Comparison of ENCODE assay signal across 11 cellular contexts in genomic region chr17:68733241-68734176, GRCh38.
DNase-seq lines count a peak whose midpoint lies in the region; ATAC-seq and TF ChIP-seq lines count a peak whose summit lies in the region.
"Had no signal": no experiment of that assay in that cellular context is flagged by ENCODE, and none has a peak within 500 bp of the region (broad histone marks: within the 10 kb centered on the region; RNA-seq: fewer than 3 reads in every experiment).

No MANE protein-coding gene starts in this region.

- TF ChIP-seq CTCF in colonic mucosa (IDR thresholded peaks at IDR 0.05) = no peak

- intact Hi-C loops in sciatic nerve (cut with DNase I) = no loop called here
- intact Hi-C loops in colonic mucosa (cut with DNase I) = no loop called here

- H3K9ac ChIP-seq in iPS-15b (ENCODE audit: low read depth, low read length) (peak overlapping the region; percentile 1), colonic mucosa (ENCODE audit: low read depth in 2 of 2, low read length in 2 of 2) (no peak overlapping the region)

- H3K4me3 ChIP-seq in iPS-15b (ENCODE audit: low read depth, low read length) = no peak overlapping the region
- no peak overlapping the region for H3K4me3 ChIP-seq in colonic mucosa

- peak; percentile 73 for ATAC-seq in sciatic nerve
- ATAC-seq in HG02970 (IDR thresholded peaks at IDR 0.05; ENCODE audit: low FRiP score, unreplicated experiment) = no peak
- ATAC-seq in GM18517 (IDR thresholded peaks at IDR 0.05; ENCODE audit: unreplicated experiment) = no peak

- no peaks in the 10 kb centered on the region for H3K36me3 ChIP-seq in iPS-15b (ENCODE audit: control insufficient read depth, insufficient read depth, low read length)
- no peaks in the 10 kb centered on the region for H3K36me3 ChIP-seq in colonic mucosa

- H3K4me1 ChIP-seq in iPS-15b (ENCODE audit: control insufficient read depth, insufficient read depth, low read length) = peaks cover 14% of the 10 kb centered on the region
- no peaks in the 10 kb centered on the region for H3K4me1 ChIP-seq in colonic mucosa

- H3K27ac ChIP-seq in colonic mucosa = no peak overlapping the region
- H3K27ac ChIP-seq: epithelial cell of prostate had no signal

- peak; percentile 9 for DNase-seq in ELR (ENCODE audit: low read depth)
- DNase-seq in astrocyte of the hippocampus (ENCODE audit: low read depth, low spot score) = peak; percentile 23
- DNase-seq in sciatic nerve (ENCODE audit: low spot score) = no peak
- DNase-seq in colonic mucosa = no peak
- DNase-seq in GM19240 (ENCODE audit: insufficient read length, low spot score) = no peak
- DNase-seq: activated CD4-positive, alpha-beta T cell treated with anti-CD3 and anti-CD28 coated beads, Interleukin-2, amount 50 U/mL, for 4 hours; NCI-H2029 had no signal

- H3K9me3 ChIP-seq in iPS-15b (ENCODE audit: control insufficient read depth, insufficient read depth, low read length) (peaks cover 10% of the 10 kb centered on the region), colonic mucosa (no peaks in the 10 kb centered on the region)

- H3K27me3 ChIP-seq in iPS-15b (ENCODE audit: control insufficient read depth, insufficient read depth, low read length) (no peaks in the 10 kb centered on the region), colonic mucosa (no peaks in the 10 kb centered on the region)

Comparison
In these comparisons a context has a peak if more than half of its experiments do, and no peak if none do; other contexts are left out.
1. DNase-seq: peak in ELR (single experiment) and astrocyte of the hippocampus (single experiment); none in sciatic nerve (single experiment), colonic mucosa (single experiment) and GM19240 (single experiment).